7 cellular contexts compared by ENCODE assay signal in the genomic region with DNA sequence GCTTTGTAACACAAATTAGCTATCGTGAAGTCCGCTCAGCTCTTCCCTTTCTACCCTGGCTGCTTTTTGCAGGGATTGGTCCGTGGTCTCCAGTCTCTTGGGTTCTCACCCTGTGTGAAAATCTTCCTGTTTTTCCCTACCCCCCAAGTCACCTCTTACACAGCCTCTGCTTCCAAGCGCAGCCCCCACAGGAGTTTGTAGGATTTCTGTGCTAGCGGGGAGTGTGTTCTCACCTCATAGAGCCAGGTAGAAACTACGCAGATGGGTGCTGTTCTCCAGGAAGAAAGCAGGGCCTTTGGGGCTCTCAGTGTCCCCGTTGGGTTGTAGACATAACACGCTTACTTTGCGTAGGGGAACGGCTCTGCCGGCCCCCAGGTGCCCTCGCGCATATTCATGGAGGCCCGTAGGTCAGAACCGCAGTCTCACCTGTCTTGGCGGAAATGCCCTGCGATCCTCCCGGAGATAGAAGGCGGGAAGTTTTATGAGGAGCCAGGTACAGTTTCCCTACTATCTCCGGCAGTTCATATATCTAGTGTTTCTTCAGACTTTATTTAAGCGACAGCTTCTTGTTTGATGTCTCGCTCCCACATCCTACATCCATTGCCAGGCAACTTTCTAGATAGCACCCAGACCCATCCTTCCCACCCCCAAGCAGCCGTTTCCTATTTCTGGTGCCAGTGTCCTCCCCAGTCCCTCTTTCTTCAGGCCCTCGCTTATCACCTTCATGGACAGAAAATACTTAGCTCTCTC. TPM values are rescaled to one million over a fixed set of nuclear protein-coding genes. Genes with fewer than 3 reads are reported as not detected.
DNase-seq lines count a peak whose midpoint lies in the region; ATAC-seq, FAIRE-seq and TF ChIP-seq lines count a peak whose summit lies in the region.
"Not testable (repeated sequence)": the region's sequence is repeated elsewhere in the genome, so short reads cannot be mapped to it uniquely, and the experiment has no call there.

No MANE protein-coding gene starts in this region.

- H4K20me1 ChIP-seq in OCI-LY1 (ENCODE audit: insufficient read depth, low read length): not testable (repeated sequence)

- peak overlapping the region; percentile 76 for H3K4me3 Mint-ChIP-seq in central memory CD8-positive, alpha-beta T cell

- peak overlapping the region; percentile 63 for H3K4me2 ChIP-seq in OCI-LY1 (ENCODE audit: low read length)

- peaks cover 30% of the 10 kb centered on the region for H3K36me3 Mint-ChIP-seq in central memory CD8-positive, alpha-beta T cell (ENCODE audit: insufficient read depth)

- peaks cover 29% of the 10 kb centered on the region for H3K4me1 Mint-ChIP-seq in central memory CD8-positive, alpha-beta T cell

- not testable (repeated sequence) for H3K27me3 Mint-ChIP-seq in central memory CD8-positive, alpha-beta T cell

- H3F3A ChIP-seq in OCI-LY1 (ENCODE audit: insufficient read depth, low read length): not testable (repeated sequence)

- H3K4me3 ChIP-seq in Jurkat, Clone E6-1 (ENCODE audit: low read length): peak overlapping the region; percentile 43
- peak overlapping the region; percentile 46 for H3K4me3 ChIP-seq in OCI-LY1 (ENCODE audit: low read depth, low read length, poor library complexity, severe bottlenecking)
- peak overlapping the region; percentile 2 for H3K4me3 ChIP-seq in kidney epithelial cell (ENCODE audit: low read depth, low read length)
- H3K4me3 ChIP-seq in small intestine (ENCODE audit: low read depth in 1 of 2, low read length in 2 of 2): peak overlapping the region in 1 of 2 donors; percentile 38

- DNase-seq in Jurkat, Clone E6-1 (ENCODE audit: low read depth, low spot score): peak; percentile 80
- peak; percentile 58 to 91 for DNase-seq in activated CD4-positive, alpha-beta T cell treated with anti-CD3 and anti-CD28 coated beads, Interleukin-2, amount 50 U/mL, for 24 hours (ENCODE audit: low read depth in 1 of 2, low spot score in 1 of 2)
- peak; percentile 41 to 56 for DNase-seq in central memory CD8-positive, alpha-beta T cell (ENCODE audit: low spot score in 2 of 2)
- DNase-seq in kidney epithelial cell (ENCODE audit: low read depth): not testable (repeated sequence)
- peak; percentile 52 for DNase-seq in small intestine

- WGBS in small intestine, 3 donors: 16 to 20% (median 19%) methylated on average over 22 of the region's 24 CpGs

- peak; percentile 30 for FAIRE-seq in small intestine (lab: Jason Lieb, UNC)

- not testable (repeated sequence) for H2AFZ ChIP-seq in OCI-LY1 (ENCODE audit: low read length)

- H3K27ac Mint-ChIP-seq in central memory CD8-positive, alpha-beta T cell (ENCODE audit: low read depth): peak overlapping the region; percentile 100

- not testable (repeated sequence) for TF ChIP-seq CTCF in OCI-LY1 (IDR thresholded peaks at IDR 0.05; ENCODE audit: low read length); kidney epithelial cell (IDR thresholded peaks at IDR 0.05; ENCODE audit: insufficient read depth, low read length, poor library complexity, severe bottlenecking)

- H3K9me3 Mint-ChIP-seq in central memory CD8-positive, alpha-beta T cell: not testable (repeated sequence)

- peaks cover 25% of the 10 kb centered on the region for H3K4me1 ChIP-seq in OCI-LY1 (ENCODE audit: insufficient read depth, low read length, severe bottlenecking)
- not testable (repeated sequence) for H3K4me1 ChIP-seq in small intestine (ENCODE audit: control insufficient read depth in 2 of 2, insufficient read depth in 1 of 2, low read depth in 1 of 2, low read length in 1 of 2)

- not testable (repeated sequence) for H3K79me2 ChIP-seq in OCI-LY1 (ENCODE audit: insufficient read depth, low read length)

- not testable (repeated sequence) for H3K27me3 ChIP-seq in OCI-LY1 (ENCODE audit: insufficient read depth, low read length); kidney epithelial cell (ENCODE audit: control insufficient read depth, insufficient read depth, low read length); small intestine (ENCODE audit: control insufficient read depth in 2 of 2, insufficient read depth in 2 of 2, low read length in 2 of 2)

- not testable (repeated sequence) for H3K9me2 ChIP-seq in OCI-LY1 (ENCODE audit: low read depth, low read length)

- H3K9ac ChIP-seq in OCI-LY1 (ENCODE audit: low read length): peak overlapping the region; percentile 46; the same call in 1 of the 2 replicates

- peak; percentile 22 for ATAC-seq in GM18502 (IDR thresholded peaks at IDR 0.05; ENCODE audit: poor library complexity, unreplicated experiment)
- peak; percentile 19 for ATAC-seq in central memory CD8-positive, alpha-beta T cell (replicated peaks; ENCODE audit: extremely low read depth, poor library complexity, severe bottlenecking)

- H3K27ac ChIP-seq in OCI-LY1 (ENCODE audit: low read depth, low read length, poor library complexity, severe bottlenecking): peak overlapping the region; percentile 85
- peak overlapping the region; percentile 81 to 89 for H3K27ac ChIP-seq in small intestine (ENCODE audit: low read depth in 1 of 2, low read length in 1 of 2)

- H3K36me3 ChIP-seq in OCI-LY1 (ENCODE audit: insufficient read depth, low read length); kidney epithelial cell (ENCODE audit: control insufficient read depth, insufficient read depth, low read length); small intestine (ENCODE audit: control insufficient read depth in 2 of 2, insufficient read depth in 2 of 2, low read length in 2 of 2): not testable (repeated sequence)

- not testable (repeated sequence) for H3K9me3 ChIP-seq in OCI-LY1 (ENCODE audit: low read length); small intestine (ENCODE audit: control insufficient read depth, low read depth)

RNA-seq across cellular contexts. Expression of gene RNU1-2, which starts 0.7 kb away (rescaled TPM):
- polyA plus RNA-seq in Jurkat, Clone E6-1 (2012; ENCODE audit: insufficient read depth, insufficient read length): not detected
- total RNA-seq in kidney epithelial cell: under 0.01 TPM in 2 replicates
- polyA plus RNA-seq in small intestine: not detected

RNA-seq across cellular contexts. Expression of gene CROCC, which starts 25.2 kb away (rescaled TPM):
- 29.7 TPM for polyA plus RNA-seq in Jurkat, Clone E6-1 (2012; ENCODE audit: insufficient read depth, insufficient read length)
- 16.4 and 26.2 TPM in 2 replicates for total RNA-seq in kidney epithelial cell
- 10 to 100 TPM in 1 of 3 donors, 1 to 10 TPM in 2; 2.7 to 13.3 (median 7.2) TPM for polyA plus RNA-seq in small intestine
